8 cellular contexts compared by ENCODE assay signal in genomic region chr17:78127888-78128615, GRCh38. TPM values are rescaled to one million over a fixed set of nuclear protein-coding genes. Genes with fewer than 3 reads are reported as not detected.
DNase-seq lines count a peak whose midpoint lies in the region; ATAC-seq, FAIRE-seq and TF ChIP-seq lines count a peak whose summit lies in the region.

No MANE protein-coding gene starts in this region.

- H3K27ac ChIP-seq in OCI-LY7 (ENCODE audit: low read depth, low read length, poor library complexity, severe bottlenecking) (peak overlapping the region; percentile 91), HepG2 (ENCODE audit: extremely low read length, insufficient read depth, low read length) (peak overlapping the region; percentile 91), thyroid gland (peak overlapping the region; percentile 39 to 75 (median 63))

- no peaks in the 10 kb centered on the region for H3K9me3 ChIP-seq in OCI-LY7 (ENCODE audit: low read length)
- H3K9me3 ChIP-seq in HepG2 (ENCODE audit: low read length) = no peaks in the 10 kb centered on the region
- no peaks in the 10 kb centered on the region for H3K9me3 ChIP-seq in thyroid gland

- H3K27ac Mint-ChIP-seq in chondrocyte (ENCODE audit: unreplicated experiment) = peak overlapping the region; percentile 36

- POLR2A ChIA-PET in OCI-LY7 (lab: Charles Lee) = interaction anchor here (0.5 to 1.8 kb wide), 4 partner anchors 42 to 87 kb away, joined by 3 to 6 read pairs (median 4); no protein-coding TSS in a partner anchor
- POLR2A ChIA-PET in HepG2 (lab: Yijun Ruan, JAX) = interaction anchor here (0.6 to 4.4 kb wide), 15 partner anchors 8 to 1973 kb away, joined by 3 to 57 read pairs (median 5); partner anchors contain the start of genes AFMID and TK1

- peak overlapping the region; percentile 90 for H3K9ac ChIP-seq in HepG2 (ENCODE audit: insufficient read depth, low read depth, low read length)

- WGBS in HepG2 (ENCODE audit: low lambda C conversion rate) = 0% methylated on average over 10 of the region's 46 CpGs
- WGBS in thyroid gland, 2 donors = 1 to 8% methylated on average over 16 to 23 of the region's 46 CpGs

- H3K4me3 ChIP-seq in OCI-LY7 (ENCODE audit: low read depth, low read length, poor library complexity, severe bottlenecking) (peak overlapping the region; percentile 81), HepG2 (replicated peaks in 1 of 3; ENCODE audit: insufficient read depth in 1 of 3, low read depth in 2 of 3, low read length in 3 of 3) (peak overlapping the region; percentile 67 to 95 (median 86)), thyroid gland (replicated peaks in 1 of 3) (peak overlapping the region; percentile 47 to 70 (median 66))

- H3K27me3 ChIP-seq in HepG2 (ENCODE audit: control insufficient read depth in 1 of 2, insufficient read depth in 2 of 2, low read length in 2 of 2) (no peaks in the 10 kb centered on the region), thyroid gland (no peaks in the 10 kb centered on the region)

- H3K4me1 ChIP-seq in OCI-LY7 (ENCODE audit: insufficient read depth, low read length, poor library complexity, severe bottlenecking) = peaks cover 78% of the 10 kb centered on the region
- peaks cover 54% of the 10 kb centered on the region for H3K4me1 ChIP-seq in HepG2 (ENCODE audit: insufficient read depth, low read length)
- peaks cover 26 to 60% of the 10 kb centered on the region in 2 donors for H3K4me1 ChIP-seq in thyroid gland

- H2AFZ ChIP-seq in OCI-LY7 (ENCODE audit: low read length) = peak overlapping the region; percentile 33; the same call in 1 of the 2 replicates
- H2AFZ ChIP-seq in HepG2 (ENCODE audit: low read length) = no peak overlapping the region

- TF ChIP-seq POLR2A in HepG2 (IDR thresholded peaks at IDR 0.05; ENCODE audit: insufficient read depth in 1 of 2, low read depth in 2 of 2, low read length in 2 of 2) (peak in 1 of 2 experiments; percentile 68; a peak in 2 of 4 replicates), thyroid gland (IDR thresholded peaks at IDR 0.05) (no peak)

- intact Hi-C loops in OCI-LY7 (cut with micrococcal nuclease; ENCODE audit: unreplicated experiment) (loop anchor here (1.0 to 5.0 kb wide), 2 partner anchors 25 to 681 kb away; no protein-coding TSS in a partner anchor), HepG2 (cut with micrococcal nuclease; ENCODE audit: unreplicated experiment) (loop anchor here (5.0 kb wide), 1 partner anchor 39 kb away; the partner anchor contains the start of gene SYNGR2), thyroid gland (cut with DNase I) (loop anchor here (5.0 kb wide), 1 partner anchor 44 kb away; no protein-coding TSS in a partner anchor)

- H3K4me3 Mint-ChIP-seq in chondrocyte (ENCODE audit: unreplicated experiment) = peak overlapping the region; percentile 77

- peaks cover 2% of the 10 kb centered on the region for H3K36me3 Mint-ChIP-seq in chondrocyte (ENCODE audit: low read depth)

- peaks cover 12% of the 10 kb centered on the region for H3K4me1 Mint-ChIP-seq in chondrocyte (ENCODE audit: low read depth)

- TF ChIP-seq CTCF in OCI-LY7 (conservative IDR thresholded peaks at IDR 0.05; ENCODE audit: low read length) = no peak
- TF ChIP-seq CTCF in chondrocyte (IDR thresholded peaks at IDR 0.05) = no peak
- no peak for TF ChIP-seq CTCF in HepG2 (CRISPR knock-in tag; IDR thresholded peaks at IDR 0.05)
- TF ChIP-seq CTCF in thyroid gland (IDR thresholded peaks at IDR 0.05) = no peak

- peak overlapping the region; percentile 96 for H3K4me2 ChIP-seq in OCI-LY7 (ENCODE audit: low read length)
- H3K4me2 ChIP-seq in HepG2 (ENCODE audit: low read depth, low read length) = peak overlapping the region; percentile 90

- no peaks in the 10 kb centered on the region for H3K27me3 Mint-ChIP-seq in chondrocyte (ENCODE audit: low read depth)

- H4K20me1 ChIP-seq in OCI-LY7 (ENCODE audit: insufficient read depth, low read length) (0 out of 2 replicates have a peak, but pooled peaks cover 4% of the 10 kb centered on the region), HepG2 (ENCODE audit: insufficient read depth, low read length) (peaks cover 3% of the 10 kb centered on the region; the same call in 1 of the 2 replicates)

- H3K36me3 ChIP-seq in OCI-LY7 (ENCODE audit: insufficient read depth, low read length) (peaks cover 19% of the 10 kb centered on the region), HepG2 (replicated peaks in 1 of 2; ENCODE audit: control insufficient read depth in 1 of 2, insufficient read depth in 2 of 2, low read length in 2 of 2) (peaks cover 20 to 30% of the 10 kb centered on the region in 2 experiments; a peak in 4 of 5 replicates), thyroid gland (no peaks in the 10 kb centered on the region)

- no peak for DNase-seq in GM19239 (ENCODE audit: insufficient read length, low spot score)
- DNase-seq in OCI-LY7 (ENCODE audit: low spot score) = peak; percentile 40
- no peak for DNase-seq in chondrocyte (ENCODE audit: low spot score)
- DNase-seq in HepG2 (ENCODE audit: low spot score) = peak; percentile 45
- no peak for DNase-seq in thyroid gland
- DNase-seq in COLO829 (ENCODE audit: low spot score) = no peak

- in situ Hi-C loops in HepG2 (cut with HindIII; ENCODE audit: extremely low pct_ligation_motif_present, low pct_unique_long_range_greater_than_20kb) = no loop called here

- peak; percentile 48 for ATAC-seq in HepG2
- ATAC-seq in HG02852 (IDR thresholded peaks at IDR 0.05; ENCODE audit: unreplicated experiment) = no peak
- ATAC-seq in HG03457 (IDR thresholded peaks at IDR 0.05; ENCODE audit: unreplicated experiment) = no peak

- no peak for TF ChIP-seq RAD21 in HepG2 (CRISPR knock-in tag; IDR thresholded peaks at IDR 0.05)

- peak; percentile 48 for FAIRE-seq in GM19239 (lab: Jason Lieb, UNC)
- no peak for FAIRE-seq in HepG2 (lab: Jason Lieb, UNC)

- no TSS peak for BruUV-seq in OCI-LY7 (replicated peaks; lab: Mats Ljungman, UMichigan)
- BruUV-seq in HepG2 (replicated peaks; lab: Mats Ljungman, UMichigan) = TSS peak; percentile 83

- CTCF ChIA-PET in OCI-LY7 (lab: Charles Lee; ENCODE audit: unreplicated experiment) = interaction anchor here (0.6 kb wide), 1 partner anchor 19 kb away, joined by 3 read pairs; no protein-coding TSS in a partner anchor
- CTCF ChIA-PET in HepG2 (lab: Yijun Ruan, JAX; ENCODE audit: low intra/inter-chr PET ratio, low total read pairs) = no interaction called here

- H3K9me2 ChIP-seq in OCI-LY7 (ENCODE audit: insufficient read depth, low read length) = no peaks in the 10 kb centered on the region

- H3K9me3 Mint-ChIP-seq in chondrocyte (ENCODE audit: low read depth) = no peaks in the 10 kb centered on the region

- TF ChIP-seq EP300 in HepG2 (IDR thresholded peaks at IDR 0.05; ENCODE audit: low read depth in 2 of 2, low read length in 2 of 2) (no peak), HepG2 (CRISPR knock-in tag; IDR thresholded peaks at IDR 0.05; ENCODE audit: borderline replicate concordance) (no peak)

- peaks cover 15% of the 10 kb centered on the region; the same call in 1 of the 2 replicates for H3K79me2 ChIP-seq in OCI-LY7 (ENCODE audit: insufficient read depth, low read depth, low read length)
- H3K79me2 ChIP-seq in HepG2 (ENCODE audit: insufficient read depth, low read length) = peaks cover 19% of the 10 kb centered on the region

RNA-seq across cellular contexts. Expression of gene TMC6, which starts 0.5 kb away (rescaled TPM):
- 94.0 and 124 TPM in 2 replicates for total RNA-seq in OCI-LY7 (2014; rRNA removed; shearing (Covaris generic))
- total RNA-seq in OCI-LY7 (2022) (234 and 258 TPM in 2 replicates), chondrocyte (12.4 to 19.6 TPM (median 17.5 TPM) in 3 replicates), HepG2 (2016; rRNA removed; fragmentation: Illumina TruSeq; extraction: Trizol) (20.4 and 48.4 TPM in 2 replicates), thyroid gland (10 to 100 TPM in 3 of 4 donors, 1 to 10 TPM in 1; 10.0 to 22.8 (median 20.4) TPM)
- 21.4 and 23.6 TPM in 2 replicates for total RNA-seq in HepG2 (2016; cell fraction: cytosol; rRNA removed; fragmentation: Illumina TruSeq; extraction: Trizol; ENCODE audit: low read depth)
- total RNA-seq in HepG2 (2016; cell fraction: insoluble cytoplasmic fraction; rRNA removed; fragmentation: Illumina TruSeq; extraction: Trizol) = 19.7 and 47.9 TPM in 2 replicates
- total RNA-seq in HepG2 (2016; cell fraction: membrane; rRNA removed; fragmentation: Illumina TruSeq; extraction: Trizol) = 29.0 and 34.4 TPM in 2 replicates
- total RNA-seq in HepG2 (2016; cell fraction: nucleus; rRNA removed; fragmentation: Illumina TruSeq; extraction: Trizol) = 47.2 and 55.0 TPM in 2 replicates
- polyA plus RNA-seq in HepG2 (2011; rRNA removed) = 99.1 and 118 TPM in 2 replicates
- polyA plus RNA-seq in HepG2 (2011; cell fraction: cytosol; rRNA removed) = 42.4 and 70.8 TPM in 2 replicates
- polyA plus RNA-seq in HepG2 (2011; cell fraction: nucleus; rRNA removed) = 648 and 982 TPM in 2 replicates
- 45.7 and 50.3 TPM in 2 replicates for polyA plus RNA-seq in HepG2 (2012)
- 8.9 and 10.6 TPM in 2 replicates for polyA plus RNA-seq in HepG2 (2016; cell fraction: cytosol; fragmentation: Illumina TruSeq; extraction: Trizol; ENCODE audit: low read depth)
- polyA plus RNA-seq in HepG2 (2016; cell fraction: insoluble cytoplasmic fraction; fragmentation: Illumina TruSeq; extraction: Trizol; ENCODE audit: low read depth) = 16.1 and 17.9 TPM in 2 replicates
- polyA plus RNA-seq in HepG2 (2016; cell fraction: membrane; fragmentation: Illumina TruSeq; extraction: Trizol; ENCODE audit: low read depth) = 18.2 and 19.0 TPM in 2 replicates
- 126 and 147 TPM in 2 replicates for polyA plus RNA-seq in HepG2 (2016; cell fraction: nucleus; fragmentation: Illumina TruSeq; extraction: Trizol; ENCODE audit: insufficient read depth, low read depth)
- polyA minus RNA-seq in HepG2 (2011; rRNA and poly(A)+ RNA removed; ENCODE audit: low replicate concordance) = 23.3 and 152 TPM in 2 replicates
- 48.9 and 63.1 TPM in 2 replicates for polyA minus RNA-seq in HepG2 (2011; cell fraction: cytosol; rRNA and poly(A)+ RNA removed)
- 92.6 and 109 TPM in 2 replicates for polyA minus RNA-seq in HepG2 (2011; cell fraction: nucleus; rRNA and poly(A)+ RNA removed)

RNA-seq across cellular contexts. Expression of gene TMC8, which starts 2.5 kb away (rescaled TPM):
- total RNA-seq in OCI-LY7 (2014; rRNA removed; shearing (Covaris generic)) = 54.6 and 83.8 TPM in 2 replicates
- total RNA-seq in OCI-LY7 (2022) (219 and 236 TPM in 2 replicates), chondrocyte (0.40 to 0.97 TPM in 2 of 3 replicates, not detected in the other), HepG2 (2016; rRNA removed; fragmentation: Illumina TruSeq; extraction: Trizol) (0.08 and 0.53 TPM in 2 replicates), thyroid gland (1 to 10 TPM; 1.4 to 4.7 (median 1.9) TPM)
- 0.09 and 0.61 TPM in 2 replicates for total RNA-seq in HepG2 (2016; cell fraction: cytosol; rRNA removed; fragmentation: Illumina TruSeq; extraction: Trizol; ENCODE audit: low read depth)
- total RNA-seq in HepG2 (2016; cell fraction: insoluble cytoplasmic fraction; rRNA removed; fragmentation: Illumina TruSeq; extraction: Trizol) = 0.04 and 0.65 TPM in 2 replicates
- total RNA-seq in HepG2 (2016; cell fraction: membrane; rRNA removed; fragmentation: Illumina TruSeq; extraction: Trizol) = 0.83 TPM in 2 replicates
- 0.85 and 1.9 TPM in 2 replicates for total RNA-seq in HepG2 (2016; cell fraction: nucleus; rRNA removed; fragmentation: Illumina TruSeq; extraction: Trizol)
- polyA plus RNA-seq in HepG2 (2011; rRNA removed) = 7.8 and 11.1 TPM in 2 replicates
- polyA plus RNA-seq in HepG2 (2011; cell fraction: cytosol; rRNA removed) = 5.7 and 7.7 TPM in 2 replicates
- 35.7 and 61.8 TPM in 2 replicates for polyA plus RNA-seq in HepG2 (2011; cell fraction: nucleus; rRNA removed)
- polyA plus RNA-seq in HepG2 (2012) = 5.3 and 8.8 TPM in 2 replicates
- polyA plus RNA-seq in HepG2 (2016; cell fraction: cytosol; fragmentation: Illumina TruSeq; extraction: Trizol; ENCODE audit: low read depth) = 0.12 TPM in 1 of 2 replicates, not detected in the other
- 0.13 and 0.74 TPM in 2 replicates for polyA plus RNA-seq in HepG2 (2016; cell fraction: insoluble cytoplasmic fraction; fragmentation: Illumina TruSeq; extraction: Trizol; ENCODE audit: low read depth)
- polyA plus RNA-seq in HepG2 (2016; cell fraction: membrane; fragmentation: Illumina TruSeq; extraction: Trizol; ENCODE audit: low read depth) = 0.10 and 0.13 TPM in 2 replicates
- 0.76 and 1.7 TPM in 2 replicates for polyA plus RNA-seq in HepG2 (2016; cell fraction: nucleus; fragmentation: Illumina TruSeq; extraction: Trizol; ENCODE audit: insufficient read depth, low read depth)
- polyA minus RNA-seq in HepG2 (2011; rRNA and poly(A)+ RNA removed; ENCODE audit: low replicate concordance) = 0.51 and 13.2 TPM in 2 replicates
- polyA minus RNA-seq in HepG2 (2011; cell fraction: cytosol; rRNA and poly(A)+ RNA removed) = 4.5 and 4.8 TPM in 2 replicates
- 12.2 and 14.3 TPM in 2 replicates for polyA minus RNA-seq in HepG2 (2011; cell fraction: nucleus; rRNA and poly(A)+ RNA removed)

RNA-seq across cellular contexts. Expression of gene C17orf99, which starts 18.1 kb away (rescaled TPM):
- not detected in 2 replicates for total RNA-seq in OCI-LY7 (2014; rRNA removed; shearing (Covaris generic))
- 1.1 TPM in 2 replicates for total RNA-seq in OCI-LY7 (2022)
- total RNA-seq in chondrocyte = not detected in 3 replicates
- total RNA-seq in HepG2 (2016; rRNA removed; fragmentation: Illumina TruSeq; extraction: Trizol) = 0.22 and 1.7 TPM in 2 replicates
- 0.51 and 0.88 TPM in 2 replicates for total RNA-seq in HepG2 (2016; cell fraction: cytosol; rRNA removed; fragmentation: Illumina TruSeq; extraction: Trizol; ENCODE audit: low read depth)
- 0.84 and 0.86 TPM in 2 replicates for total RNA-seq in HepG2 (2016; cell fraction: insoluble cytoplasmic fraction; rRNA removed; fragmentation: Illumina TruSeq; extraction: Trizol)
- 1.1 and 1.2 TPM in 2 replicates for total RNA-seq in HepG2 (2016; cell fraction: membrane; rRNA removed; fragmentation: Illumina TruSeq; extraction: Trizol)
- 0.38 and 2.4 TPM in 2 replicates for total RNA-seq in HepG2 (2016; cell fraction: nucleus; rRNA removed; fragmentation: Illumina TruSeq; extraction: Trizol)
- 1.9 and 2.8 TPM in 2 replicates for polyA plus RNA-seq in HepG2 (2011; rRNA removed)
- polyA plus RNA-seq in HepG2 (2011; cell fraction: cytosol; rRNA removed) = 1.1 and 1.8 TPM in 2 replicates
- polyA plus RNA-seq in HepG2 (2011; cell fraction: nucleus; rRNA removed) = 5.8 and 10.0 TPM in 2 replicates
- polyA plus RNA-seq in HepG2 (2012) = 1.5 and 2.2 TPM in 2 replicates
- 0.23 and 0.46 TPM in 2 replicates for polyA plus RNA-seq in HepG2 (2016; cell fraction: cytosol; fragmentation: Illumina TruSeq; extraction: Trizol; ENCODE audit: low read depth)
- 0.60 TPM in 1 of 2 replicates, not detected in the other for polyA plus RNA-seq in HepG2 (2016; cell fraction: insoluble cytoplasmic fraction; fragmentation: Illumina TruSeq; extraction: Trizol; ENCODE audit: low read depth)
- 0.59 and 1.1 TPM in 2 replicates for polyA plus RNA-seq in HepG2 (2016; cell fraction: membrane; fragmentation: Illumina TruSeq; extraction: Trizol; ENCODE audit: low read depth)
- 2.4 and 2.9 TPM in 2 replicates for polyA plus RNA-seq in HepG2 (2016; cell fraction: nucleus; fragmentation: Illumina TruSeq; extraction: Trizol; ENCODE audit: insufficient read depth, low read depth)
- 0.72 TPM in 1 of 2 replicates, not detected in the other for polyA minus RNA-seq in HepG2 (2011; rRNA and poly(A)+ RNA removed; ENCODE audit: low replicate concordance)
- polyA minus RNA-seq in HepG2 (2011; cell fraction: cytosol; rRNA and poly(A)+ RNA removed) = not detected in 2 replicates
- 1.5 and 3.1 TPM in 2 replicates for polyA minus RNA-seq in HepG2 (2011; cell fraction: nucleus; rRNA and poly(A)+ RNA removed)
- total RNA-seq in thyroid gland = not detected

RNA-seq across cellular contexts. Expression of gene SYNGR2, which starts 40.3 kb away (rescaled TPM):
- total RNA-seq in OCI-LY7 (2014; rRNA removed; shearing (Covaris generic)) = 21.3 and 35.4 TPM in 2 replicates
- total RNA-seq in OCI-LY7 (2022) (44.9 and 45.5 TPM in 2 replicates), chondrocyte (35.1 to 57.6 TPM (median 52.3 TPM) in 3 replicates), HepG2 (2016; rRNA removed; fragmentation: Illumina TruSeq; extraction: Trizol) (28.7 and 46.7 TPM in 2 replicates), thyroid gland (10 to 100 TPM; 47.9 to 83.8 (median 70.7) TPM)
- total RNA-seq in HepG2 (2016; cell fraction: cytosol; rRNA removed; fragmentation: Illumina TruSeq; extraction: Trizol; ENCODE audit: low read depth) = 15.8 and 18.7 TPM in 2 replicates
- 21.7 and 51.0 TPM in 2 replicates for total RNA-seq in HepG2 (2016; cell fraction: insoluble cytoplasmic fraction; rRNA removed; fragmentation: Illumina TruSeq; extraction: Trizol)
- 31.9 and 34.8 TPM in 2 replicates for total RNA-seq in HepG2 (2016; cell fraction: membrane; rRNA removed; fragmentation: Illumina TruSeq; extraction: Trizol)
- total RNA-seq in HepG2 (2016; cell fraction: nucleus; rRNA removed; fragmentation: Illumina TruSeq; extraction: Trizol) = 43.0 and 51.6 TPM in 2 replicates
- polyA plus RNA-seq in HepG2 (2011; rRNA removed) = 170 and 192 TPM in 2 replicates
- polyA plus RNA-seq in HepG2 (2011; cell fraction: cytosol; rRNA removed) = 200 and 244 TPM in 2 replicates
- 116 and 129 TPM in 2 replicates for polyA plus RNA-seq in HepG2 (2011; cell fraction: nucleus; rRNA removed)
- polyA plus RNA-seq in HepG2 (2012) = 52.7 and 59.2 TPM in 2 replicates
- polyA plus RNA-seq in HepG2 (2016; cell fraction: cytosol; fragmentation: Illumina TruSeq; extraction: Trizol; ENCODE audit: low read depth) = 35.1 and 40.6 TPM in 2 replicates
- 52.5 and 60.0 TPM in 2 replicates for polyA plus RNA-seq in HepG2 (2016; cell fraction: insoluble cytoplasmic fraction; fragmentation: Illumina TruSeq; extraction: Trizol; ENCODE audit: low read depth)
- 62.1 and 68.8 TPM in 2 replicates for polyA plus RNA-seq in HepG2 (2016; cell fraction: membrane; fragmentation: Illumina TruSeq; extraction: Trizol; ENCODE audit: low read depth)
- polyA plus RNA-seq in HepG2 (2016; cell fraction: nucleus; fragmentation: Illumina TruSeq; extraction: Trizol; ENCODE audit: insufficient read depth, low read depth) = 160 and 166 TPM in 2 replicates
- polyA minus RNA-seq in HepG2 (2011; rRNA and poly(A)+ RNA removed; ENCODE audit: low replicate concordance) = 231 and 401 TPM in 2 replicates
- 73.3 and 75.3 TPM in 2 replicates for polyA minus RNA-seq in HepG2 (2011; cell fraction: cytosol; rRNA and poly(A)+ RNA removed)
- 23.0 and 28.7 TPM in 2 replicates for polyA minus RNA-seq in HepG2 (2011; cell fraction: nucleus; rRNA and poly(A)+ RNA removed)

RNA-seq across cellular contexts. Expression of gene TK1, which starts 58.8 kb away (rescaled TPM):
- 108 and 118 TPM in 2 replicates for total RNA-seq in OCI-LY7 (2014; rRNA removed; shearing (Covaris generic))
- 149 TPM in 2 replicates for total RNA-seq in OCI-LY7 (2022)
- 21.1 to 29.5 TPM (median 23.4 TPM) in 3 replicates for total RNA-seq in chondrocyte
- total RNA-seq in HepG2 (2016; rRNA removed; fragmentation: Illumina TruSeq; extraction: Trizol) = 96.0 and 114 TPM in 2 replicates
- total RNA-seq in HepG2 (2016; cell fraction: cytosol; rRNA removed; fragmentation: Illumina TruSeq; extraction: Trizol; ENCODE audit: low read depth) = 20.1 and 22.9 TPM in 2 replicates
- total RNA-seq in HepG2 (2016; cell fraction: insoluble cytoplasmic fraction; rRNA removed; fragmentation: Illumina TruSeq; extraction: Trizol) = 95.6 and 109 TPM in 2 replicates
- 30.2 and 33.7 TPM in 2 replicates for total RNA-seq in HepG2 (2016; cell fraction: membrane; rRNA removed; fragmentation: Illumina TruSeq; extraction: Trizol)
- 38.0 and 39.0 TPM in 2 replicates for total RNA-seq in HepG2 (2016; cell fraction: nucleus; rRNA removed; fragmentation: Illumina TruSeq; extraction: Trizol)
- polyA plus RNA-seq in HepG2 (2011; rRNA removed) = 33.2 and 45.0 TPM in 2 replicates
- 36.3 and 78.7 TPM in 2 replicates for polyA plus RNA-seq in HepG2 (2011; cell fraction: cytosol; rRNA removed)
- 27.9 and 41.4 TPM in 2 replicates for polyA plus RNA-seq in HepG2 (2011; cell fraction: nucleus; rRNA removed)
- polyA plus RNA-seq in HepG2 (2012) = 15.9 and 24.5 TPM in 2 replicates
- 18.4 and 18.5 TPM in 2 replicates for polyA plus RNA-seq in HepG2 (2016; cell fraction: cytosol; fragmentation: Illumina TruSeq; extraction: Trizol; ENCODE audit: low read depth)
- polyA plus RNA-seq in HepG2 (2016; cell fraction: insoluble cytoplasmic fraction; fragmentation: Illumina TruSeq; extraction: Trizol; ENCODE audit: low read depth) = 130 and 138 TPM in 2 replicates
- polyA plus RNA-seq in HepG2 (2016; cell fraction: membrane; fragmentation: Illumina TruSeq; extraction: Trizol; ENCODE audit: low read depth) = 21.2 and 23.8 TPM in 2 replicates
- 61.0 and 63.4 TPM in 2 replicates for polyA plus RNA-seq in HepG2 (2016; cell fraction: nucleus; fragmentation: Illumina TruSeq; extraction: Trizol; ENCODE audit: insufficient read depth, low read depth)
- 74.6 and 146 TPM in 2 replicates for polyA minus RNA-seq in HepG2 (2011; rRNA and poly(A)+ RNA removed; ENCODE audit: low replicate concordance)
- polyA minus RNA-seq in HepG2 (2011; cell fraction: cytosol; rRNA and poly(A)+ RNA removed) = 21.4 and 38.3 TPM in 2 replicates
- polyA minus RNA-seq in HepG2 (2011; cell fraction: nucleus; rRNA and poly(A)+ RNA removed) = 10.7 and 15.2 TPM in 2 replicates
- total RNA-seq in thyroid gland = 1 to 10 TPM; 1.1 to 2.7 (median 1.9) TPM

Comparison
In these comparisons a context has a peak if more than half of its experiments do, and no peak if none do; other contexts are left out.
1. DNase-seq: peak in OCI-LY7 (single experiment) and HepG2 (single experiment); none in GM19239 (single experiment), chondrocyte (single experiment), thyroid gland (0 of 2) and COLO829 (single experiment).
2. RNA of gene TMC8, which starts 2.5 kb away (total RNA-seq): 54.6 to 236 TPM in OCI-LY7; 1.4 to 4.7 TPM in thyroid gland, 0.04 to 1.9 TPM in HepG2 and 0.40 to 0.97 TPM in chondrocyte; every median in the first group is over 4 times any median in the second.
3. Peak in every context shown above with its lines, with median percentiles within 50 percentile points of each other: H3K27ac ChIP-seq and H3K4me3 ChIP-seq.